8 cellular contexts compared by ENCODE assay signal in genomic region chr19:4007836-4008539, GRCh38. TPM values are rescaled to one million over a fixed set of nuclear protein-coding genes. Genes with fewer than 3 reads are reported as not detected.
DNase-seq lines count a peak whose midpoint lies in the region; ATAC-seq and TF ChIP-seq lines count a peak whose summit lies in the region.

No MANE protein-coding gene starts in this region.

- peak overlapping the region; percentile 83 for H3K4me3 Mint-ChIP-seq in activated T-cell treated with anti-CD3 and anti-CD28 coated beads, Interleukin-2, amount 50 U/mL, for 24 hours

- H3K27me3 Mint-ChIP-seq in activated T-cell treated with anti-CD3 and anti-CD28 coated beads, Interleukin-2, amount 50 U/mL, for 24 hours, result no peaks in the 10 kb centered on the region

- peak overlapping the region; percentile 73 for H3K27ac Mint-ChIP-seq in activated T-cell treated with anti-CD3 and anti-CD28 coated beads, Interleukin-2, amount 50 U/mL, for 24 hours

- H3K9me3 Mint-ChIP-seq in activated T-cell treated with anti-CD3 and anti-CD28 coated beads, Interleukin-2, amount 50 U/mL, for 24 hours, result no peaks in the 10 kb centered on the region

- peak; percentile 38 for DNase-seq in activated T-cell treated with anti-CD3 and anti-CD28 coated beads, Interleukin-2, amount 50 U/mL, for 1 hour
- DNase-seq in activated T-cell treated with anti-CD3 and anti-CD28 coated beads for 4 hours (no peak), HL-60 (ENCODE audit: low read depth in 1 of 2, low spot score in 1 of 2) (peak in 1 of 2 experiments; percentile 11), glomerular visceral epithelial cell (ENCODE audit: extremely low spot score) (peak; percentile 29), psoas muscle (peak in 1 of 2 donors; percentile 66), NCI-H187 (lab: John Stamatoyannopoulos, UW) (no peak)
- peak; percentile 52 for DNase-seq in activated T-cell treated with anti-CD3 and anti-CD28 coated beads, Interleukin-2, amount 50 U/mL, for 24 hours

- H3K9me3 ChIP-seq in psoas muscle, result no peaks in the 10 kb centered on the region

- H3K27me3 ChIP-seq in HL-60 (ENCODE audit: insufficient read depth, poor library complexity, severe bottlenecking), result no peaks in the 10 kb centered on the region
- H3K27me3 ChIP-seq in psoas muscle (ENCODE audit: insufficient read depth in 3 of 3, low read length in 2 of 3), result no peaks in the 10 kb centered on the region

- H3K4me3 ChIP-seq in HL-60 (replicated peaks; ENCODE audit: insufficient read depth, low read length), result peak overlapping the region; percentile 80
- peak overlapping the region; percentile 87 for H3K4me3 ChIP-seq in psoas muscle

- peaks cover 17% of the 10 kb centered on the region for H3K36me3 Mint-ChIP-seq in activated T-cell treated with anti-CD3 and anti-CD28 coated beads, Interleukin-2, amount 50 U/mL, for 24 hours (ENCODE audit: low read depth)

- H3K36me3 ChIP-seq in psoas muscle (ENCODE audit: insufficient read depth in 1 of 2, low read depth in 1 of 2), result peaks cover 0 to 2% of the 10 kb centered on the region in 2 donors

- H3K27ac ChIP-seq in HL-60 (replicated peaks), result no peak overlapping the region
- H3K27ac ChIP-seq in psoas muscle, result peak overlapping the region; percentile 91

- WGBS in psoas muscle, 3 donors, result 1 to 2% (median 1%) methylated on average over 30 to 55 of the region's 55 CpGs

- peaks cover 41% of the 10 kb centered on the region for H3K4me1 Mint-ChIP-seq in activated T-cell treated with anti-CD3 and anti-CD28 coated beads, Interleukin-2, amount 50 U/mL, for 24 hours (ENCODE audit: low read depth)

- ATAC-seq in psoas muscle (peak in 2 of 4 donors; percentile 4), GM18873 (IDR thresholded peaks at IDR 0.05; ENCODE audit: low FRiP score, unreplicated experiment) (no peak)

- intact Hi-C loops in psoas muscle (cut with DNase I), result loop anchor here (5.0 kb wide), 2 partner anchors 54 to 109 kb away; no protein-coding TSS in a partner anchor

- TF ChIP-seq CTCF in HL-60 (IDR thresholded peaks at IDR 0.05; ENCODE audit: insufficient read depth, low read length) (no peak), psoas muscle (IDR thresholded peaks at IDR 0.05) (no peak)

- H3K4me1 ChIP-seq in psoas muscle, result peaks cover 41% of the 10 kb centered on the region

RNA-seq across cellular contexts. Expression of gene PIAS4, which starts 0.5 kb away (rescaled TPM):
- 10 to 100 TPM; 14.6 to 27.2 (median 17.0) TPM for total RNA-seq in psoas muscle
- polyA plus RNA-seq in psoas muscle, result 10 to 100 TPM; 12.7 to 21.8 (median 14.6) TPM

RNA-seq across cellular contexts. Expression of gene EEF2, which starts 22.7 kb away (rescaled TPM):
- total RNA-seq in psoas muscle, result 1,000 to 10,000 TPM; 2,332 to 3,628 (median 2,726) TPM
- 1,000 to 10,000 TPM; 1,416 to 1,891 (median 1,484) TPM for polyA plus RNA-seq in psoas muscle

RNA-seq across cellular contexts. Expression of gene DAPK3, which starts 37.1 kb away (rescaled TPM):
- 100 to 1,000 TPM in 3 of 4 donors, 10 to 100 TPM in 1; 92.6 to 142 (median 105) TPM for total RNA-seq in psoas muscle
- 100 to 1,000 TPM; 148 to 176 (median 165) TPM for polyA plus RNA-seq in psoas muscle

RNA-seq across cellular contexts. Expression of gene ZBTB7A, which starts 58.7 kb away (rescaled TPM):
- 10 to 100 TPM; 25.7 to 55.9 (median 45.7) TPM for total RNA-seq in psoas muscle
- polyA plus RNA-seq in psoas muscle, result 10 to 100 TPM; 18.5 to 20.3 (median 20.0) TPM

Comparison
In these comparisons a context has a peak if more than half of its experiments do, and no peak if none do; other contexts are left out.
1. DNase-seq: peak in activated T-cell treated with anti-CD3 and anti-CD28 coated beads, Interleukin-2, amount 50 U/mL, for 1 hour (single experiment), activated T-cell treated with anti-CD3 and anti-CD28 coated beads, Interleukin-2, amount 50 U/mL, for 24 hours (single experiment) and glomerular visceral epithelial cell (single experiment); none in activated T-cell treated with anti-CD3 and anti-CD28 coated beads for 4 hours (single experiment) and NCI-H187 (0 of 2).